19 cellular contexts compared by ENCODE assay signal in genomic region chr1:46618746-46619415, GRCh38. TPM values are rescaled to one million over a fixed set of nuclear protein-coding genes. Genes with fewer than 3 reads are reported as not detected.
DNase-seq lines count a peak whose midpoint lies in the region; ATAC-seq, FAIRE-seq and TF ChIP-seq lines count a peak whose summit lies in the region.
"Had no signal": no experiment of that assay in that cellular context is flagged by ENCODE, and none has a peak within 500 bp of the region (broad histone marks: within the 10 kb centered on the region; RNA-seq: fewer than 3 reads in every experiment).

No MANE protein-coding gene starts in this region.

- peaks cover 32% of the 10 kb centered on the region for H3K4me1 Mint-ChIP-seq in activated naive CD8-positive, alpha-beta T cell (ENCODE audit: low read depth)
- peaks cover 23% of the 10 kb centered on the region for H3K4me1 Mint-ChIP-seq in activated naive CD8-positive, alpha-beta T cell treated with anti-CD3 and anti-CD28 coated beads for 36 hours
- peaks cover 66% of the 10 kb centered on the region for H3K4me1 Mint-ChIP-seq in activated T-helper 2 cell treated with anti-CD3 and anti-CD28 coated beads, Interferon-gamma antibody, Interleukin-2, Interleukin-4, amounts not matched to agents 10 μg/mL and 5 μg/mL and 100 μg/mL, durations not matched to agents 14 hours and 24 hours and 36 hours (ENCODE audit: low read depth)
- H3K4me1 Mint-ChIP-seq in stimulated activated effector memory CD8-positive, alpha-beta T cell treated with anti-CD3 and anti-CD28 coated beads, Interleukin-12 subunit alpha, Interleukin-12 subunit beta, amount 100 ng/mL, for 72 hours: peaks cover 50% of the 10 kb centered on the region

- no peak for DNase-seq in activated naive CD8-positive, alpha-beta T cell treated with anti-CD3 and anti-CD28 coated beads for 36 hours
- DNase-seq in GM12891 (ENCODE audit: insufficient read length, low spot score): no peak
- DNase-seq in activated T-helper 2 cell treated with anti-CD3 and anti-CD28 coated beads, Interferon-gamma antibody, Interleukin-2, Interleukin-4, amounts not matched to agents 10 μg/mL and 5 μg/mL and 100 μg/mL, durations not matched to agents 14 hours and 24 hours and 36 hours (ENCODE audit: low spot score): no peak
- DNase-seq in stimulated activated effector memory CD8-positive, alpha-beta T cell treated with anti-CD3 and anti-CD28 coated beads, Interleukin-12 subunit alpha, Interleukin-12 subunit beta, amount 100 ng/mL, for 72 hours (ENCODE audit: low spot score in 2 of 2): no peak
- no peak for DNase-seq in EL
- DNase-seq: ACHN, BE2C, DMS 273 treated with DMSO at 0.1 percent for 48 hours, KG1, NCI-H1105, NCI-H187 treated with DMSO at 0.1 percent for 48 hours, NCI-H446 treated with DMSO at 0.1 percent for 48 hours, NCI-H774 had no signal

- peak overlapping the region; percentile 42 for H3K27ac Mint-ChIP-seq in activated naive CD8-positive, alpha-beta T cell
- no peak overlapping the region for H3K27ac Mint-ChIP-seq in activated naive CD8-positive, alpha-beta T cell treated with anti-CD3 and anti-CD28 coated beads for 36 hours
- H3K27ac Mint-ChIP-seq in activated T-helper 2 cell treated with anti-CD3 and anti-CD28 coated beads, Interferon-gamma antibody, Interleukin-2, Interleukin-4, amounts not matched to agents 10 μg/mL and 5 μg/mL and 100 μg/mL, durations not matched to agents 14 hours and 24 hours and 36 hours: peak overlapping the region; percentile 54
- peak overlapping the region; percentile 35 for H3K27ac Mint-ChIP-seq in stimulated activated effector memory CD8-positive, alpha-beta T cell treated with anti-CD3 and anti-CD28 coated beads, Interleukin-12 subunit alpha, Interleukin-12 subunit beta, amount 100 ng/mL, for 72 hours

- H3K27me3 Mint-ChIP-seq in activated naive CD8-positive, alpha-beta T cell: no peaks in the 10 kb centered on the region
- no peaks in the 10 kb centered on the region for H3K27me3 Mint-ChIP-seq in activated naive CD8-positive, alpha-beta T cell treated with anti-CD3 and anti-CD28 coated beads for 36 hours
- no peaks in the 10 kb centered on the region for H3K27me3 Mint-ChIP-seq in activated T-helper 2 cell treated with anti-CD3 and anti-CD28 coated beads, Interferon-gamma antibody, Interleukin-2, Interleukin-4, amounts not matched to agents 10 μg/mL and 5 μg/mL and 100 μg/mL, durations not matched to agents 14 hours and 24 hours and 36 hours (ENCODE audit: low read depth)

- TF ChIP-seq POLR2A in GM12891 (IDR thresholded peaks at IDR 0.05; ENCODE audit: low read depth, low read length): no peak

- FAIRE-seq in GM12891 (lab: Jason Lieb, UNC): no peak
- FAIRE-seq: GM18507 had no signal

- no peaks in the 10 kb centered on the region for H3K36me3 Mint-ChIP-seq in activated naive CD8-positive, alpha-beta T cell
- no peaks in the 10 kb centered on the region for H3K36me3 Mint-ChIP-seq in activated naive CD8-positive, alpha-beta T cell treated with anti-CD3 and anti-CD28 coated beads for 36 hours
- H3K36me3 Mint-ChIP-seq in activated T-helper 2 cell treated with anti-CD3 and anti-CD28 coated beads, Interferon-gamma antibody, Interleukin-2, Interleukin-4, amounts not matched to agents 10 μg/mL and 5 μg/mL and 100 μg/mL, durations not matched to agents 14 hours and 24 hours and 36 hours (ENCODE audit: low read depth): no peaks in the 10 kb centered on the region
- no peaks in the 10 kb centered on the region for H3K36me3 Mint-ChIP-seq in stimulated activated effector memory CD8-positive, alpha-beta T cell treated with anti-CD3 and anti-CD28 coated beads, Interleukin-12 subunit alpha, Interleukin-12 subunit beta, amount 100 ng/mL, for 72 hours

- intact Hi-C loops in activated T-helper 2 cell treated with anti-CD3 and anti-CD28 coated beads, Interferon-gamma antibody, Interleukin-2, Interleukin-4, amounts not matched to agents 10 μg/mL and 5 μg/mL and 100 μg/mL, durations not matched to agents 14 hours and 24 hours and 36 hours (cut with micrococcal nuclease): loop anchor here (5.0 kb wide), 3 partner anchors 33 to 98 kb away; partner anchors contain the start of genes ATPAF1 and EFCAB14

- no peaks in the 10 kb centered on the region for H3K9me3 Mint-ChIP-seq in activated naive CD8-positive, alpha-beta T cell (ENCODE audit: low read depth)
- no peaks in the 10 kb centered on the region for H3K9me3 Mint-ChIP-seq in activated naive CD8-positive, alpha-beta T cell treated with anti-CD3 and anti-CD28 coated beads for 36 hours
- H3K9me3 Mint-ChIP-seq in activated T-helper 2 cell treated with anti-CD3 and anti-CD28 coated beads, Interferon-gamma antibody, Interleukin-2, Interleukin-4, amounts not matched to agents 10 μg/mL and 5 μg/mL and 100 μg/mL, durations not matched to agents 14 hours and 24 hours and 36 hours: no peaks in the 10 kb centered on the region
- H3K9me3 Mint-ChIP-seq in stimulated activated effector memory CD8-positive, alpha-beta T cell treated with anti-CD3 and anti-CD28 coated beads, Interleukin-12 subunit alpha, Interleukin-12 subunit beta, amount 100 ng/mL, for 72 hours: no peaks in the 10 kb centered on the region

- ATAC-seq in stimulated activated effector memory CD8-positive, alpha-beta T cell treated with anti-CD3 and anti-CD28 coated beads, Interleukin-12 subunit alpha, Interleukin-12 subunit beta, amount 100 ng/mL, for 72 hours: no peak
- ATAC-seq in GM18511 (IDR thresholded peaks at IDR 0.05; ENCODE audit: unreplicated experiment) (no peak), HG03565 (IDR thresholded peaks at IDR 0.05; ENCODE audit: unreplicated experiment) (no peak)
- ATAC-seq: HCT116 had no signal

- no peak overlapping the region for H3K4me3 Mint-ChIP-seq in activated naive CD8-positive, alpha-beta T cell
- H3K4me3 Mint-ChIP-seq in activated naive CD8-positive, alpha-beta T cell treated with anti-CD3 and anti-CD28 coated beads for 36 hours: no peak overlapping the region
- H3K4me3 Mint-ChIP-seq in activated T-helper 2 cell treated with anti-CD3 and anti-CD28 coated beads, Interferon-gamma antibody, Interleukin-2, Interleukin-4, amounts not matched to agents 10 μg/mL and 5 μg/mL and 100 μg/mL, durations not matched to agents 14 hours and 24 hours and 36 hours (ENCODE audit: low read depth): peak overlapping the region; percentile 0
- no peak overlapping the region for H3K4me3 Mint-ChIP-seq in stimulated activated effector memory CD8-positive, alpha-beta T cell treated with anti-CD3 and anti-CD28 coated beads, Interleukin-12 subunit alpha, Interleukin-12 subunit beta, amount 100 ng/mL, for 72 hours

TF ChIP-seq in GM12891, 5 proteins besides CTCF, POLR2A, EP300 and RAD21:
- TF ChIP-seq SPI1 (IDR thresholded peaks at IDR 0.05; ENCODE audit: low read depth, low read length) (0 out of 2 replicates have a peak, but pooled peaks have one; percentile 32), PAX5 (IDR thresholded peaks at IDR 0.05; ENCODE audit: insufficient read depth, low read length, severe bottlenecking) (no peak), POLR2AphosphoS5 (IDR thresholded peaks at IDR 0.05; ENCODE audit: low read depth, low read length) (no peak)

RNA-seq across cellular contexts. Expression of gene MOB3C, which starts 2.3 kb away (rescaled TPM):
- total RNA-seq in activated naive CD8-positive, alpha-beta T cell treated with anti-CD3 and anti-CD28 coated beads for 36 hours: 1 to 10 TPM; 8.7 TPM
- polyA plus RNA-seq in GM12891 (2012; ENCODE audit: low read depth, missing spikeins): 7.2 TPM
- 16.0 and 17.5 TPM in 2 replicates for total RNA-seq in activated T-helper 2 cell treated with anti-CD3 and anti-CD28 coated beads, Interferon-gamma antibody, Interleukin-2, Interleukin-4, amounts not matched to agents 10 μg/mL and 5 μg/mL and 100 μg/mL, durations not matched to agents 14 hours and 24 hours and 36 hours

RNA-seq across cellular contexts. Expression of gene MKNK1, which starts 14.8 kb away (rescaled TPM):
- 10 to 100 TPM; 23.0 to 23.4 TPM for total RNA-seq in activated naive CD8-positive, alpha-beta T cell treated with anti-CD3 and anti-CD28 coated beads for 36 hours
- polyA plus RNA-seq in GM12891 (2012; ENCODE audit: low read depth, missing spikeins): 19.7 TPM
- 45.2 and 48.1 TPM in 2 replicates for total RNA-seq in activated T-helper 2 cell treated with anti-CD3 and anti-CD28 coated beads, Interferon-gamma antibody, Interleukin-2, Interleukin-4, amounts not matched to agents 10 μg/mL and 5 μg/mL and 100 μg/mL, durations not matched to agents 14 hours and 24 hours and 36 hours

RNA-seq across cellular contexts. Expression of gene ATPAF1, which starts 49.3 kb away (rescaled TPM):
- total RNA-seq in activated naive CD8-positive, alpha-beta T cell treated with anti-CD3 and anti-CD28 coated beads for 36 hours: 10 to 100 TPM; 45.0 to 46.6 TPM
- polyA plus RNA-seq in GM12891 (2012; ENCODE audit: low read depth, missing spikeins): 44.1 TPM
- total RNA-seq in activated T-helper 2 cell treated with anti-CD3 and anti-CD28 coated beads, Interferon-gamma antibody, Interleukin-2, Interleukin-4, amounts not matched to agents 10 μg/mL and 5 μg/mL and 100 μg/mL, durations not matched to agents 14 hours and 24 hours and 36 hours: 42.7 TPM in 2 replicates

RNA-seq across cellular contexts. Expression of gene TEX38, which starts 52.8 kb away (rescaled TPM):
- total RNA-seq in activated naive CD8-positive, alpha-beta T cell treated with anti-CD3 and anti-CD28 coated beads for 36 hours: not detected
- polyA plus RNA-seq in GM12891 (2012; ENCODE audit: low read depth, missing spikeins): 0.13 TPM
- total RNA-seq in activated T-helper 2 cell treated with anti-CD3 and anti-CD28 coated beads, Interferon-gamma antibody, Interleukin-2, Interleukin-4, amounts not matched to agents 10 μg/mL and 5 μg/mL and 100 μg/mL, durations not matched to agents 14 hours and 24 hours and 36 hours: not detected in 2 replicates
- total RNA-seq: MCF 10A had no signal
